Comparison of ENCODE assay signal across 1 cellular context in the genomic region with DNA sequence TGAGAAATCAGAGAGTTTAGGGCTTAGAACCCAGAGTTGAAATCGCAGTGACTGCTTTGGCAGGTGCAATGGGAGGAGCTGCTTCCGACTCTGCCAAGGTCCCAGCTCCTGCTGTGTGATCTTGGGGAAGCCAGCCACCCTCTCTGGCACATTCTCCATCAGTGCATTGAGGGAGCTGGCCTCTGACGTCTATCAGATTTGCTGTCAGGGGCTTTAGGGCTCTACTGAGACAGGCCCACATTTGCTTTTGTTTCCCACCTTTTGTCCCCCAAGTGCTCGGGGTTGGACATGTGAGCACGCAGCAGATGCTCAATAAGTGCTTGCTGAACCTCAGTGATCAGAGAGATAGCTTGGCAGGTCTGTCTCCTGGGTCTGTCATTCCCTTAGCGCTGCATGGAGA.
A peak's percentile ranks its signal among the peaks of the same experiment; 100 is the strongest.
TF ChIP-seq lines count a peak whose summit lies in the region.

No MANE protein-coding gene starts in this region.

TF ChIP-seq in HepG2, 621 proteins besides CTCF, POLR2A, EP300 and RAD21:
- TF ChIP-seq ZNF768 (CRISPR knock-in tag; IDR thresholded peaks at IDR 0.05) (peak; percentile 95), ZNF775 (CRISPR knock-in tag; IDR thresholded peaks at IDR 0.05; ENCODE audit: borderline replicate concordance) (no peak)
